Comparison of ENCODE assay signal across 1 cellular context in the genomic region with DNA sequence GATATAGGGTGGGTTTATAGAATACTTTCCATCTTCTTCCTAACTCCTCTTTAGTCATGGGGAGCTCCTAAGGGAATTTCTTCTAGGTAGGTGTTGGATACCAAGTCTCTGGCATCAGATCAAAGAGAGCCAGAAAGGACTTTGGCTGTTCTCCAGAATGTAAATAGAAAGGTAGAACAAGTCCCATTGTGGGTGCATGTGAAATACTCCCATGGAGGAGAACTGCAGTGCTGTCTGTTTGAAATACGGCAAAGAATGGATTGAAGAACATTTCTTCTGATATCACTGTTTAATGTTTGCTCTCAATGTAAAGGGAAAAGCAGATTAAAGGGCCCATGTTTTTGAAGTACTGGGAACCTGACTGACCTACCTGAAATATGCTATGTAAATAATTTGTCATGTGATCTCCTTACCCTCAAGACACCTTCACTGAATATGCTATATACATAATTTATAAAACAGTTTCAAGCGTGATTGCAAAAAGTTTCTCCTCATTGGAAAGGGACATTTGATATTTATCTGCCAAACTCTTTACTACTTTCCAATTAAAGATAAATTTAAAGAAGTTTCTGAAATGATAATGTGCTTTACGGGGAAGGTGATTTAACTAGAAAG.
TF ChIP-seq lines count a peak whose summit lies in the region.

No MANE protein-coding gene starts in this region.

TF ChIP-seq in HepG2, 621 proteins besides CTCF, POLR2A, EP300 and RAD21 (continued from another document and continues in another):
- TF ChIP-seq TFE3 (CRISPR knock-in tag; IDR thresholded peaks at IDR 0.05) (no peak; the same call in none of the 2 replicates), ZNF557 (CRISPR knock-in tag; IDR thresholded peaks at IDR 0.05) (no peak), ZNF674 (CRISPR knock-in tag; IDR thresholded peaks at IDR 0.05; ENCODE audit: low read depth) (no peak), ASH2L (IDR thresholded peaks at IDR 0.05; ENCODE audit: insufficient read length, low read depth, low read length) (peak; percentile 77), HOXA9 (CRISPR knock-in tag; IDR thresholded peaks at IDR 0.05; ENCODE audit: borderline replicate concordance) (no peak), MZF1 (CRISPR knock-in tag; IDR thresholded peaks at IDR 0.05; ENCODE audit: borderline replicate concordance) (no peak), HIC2 (CRISPR knock-in tag; IDR thresholded peaks at IDR 0.05; ENCODE audit: low read depth) (no peak), DMTF1 (CRISPR knock-in tag; IDR thresholded peaks at IDR 0.05) (no peak), TOE1 (CRISPR knock-in tag; IDR thresholded peaks at IDR 0.05) (no peak), HDAC2 (CRISPR knock-in tag; IDR thresholded peaks at IDR 0.05) (peak; percentile 87), TERF1 (CRISPR knock-in tag; IDR thresholded peaks at IDR 0.05) (no peak), CREM (IDR thresholded peaks at IDR 0.05) (peak; percentile 85), CREM (CRISPR knock-in tag; IDR thresholded peaks at IDR 0.05) (no peak), TBX3 (IDR thresholded peaks at IDR 0.05; ENCODE audit: borderline replicate concordance) (peak; percentile 78; the same call in 1 of the 2 replicates), FOXP4 (CRISPR knock-in tag; IDR thresholded peaks at IDR 0.05) (peak; percentile 73), ZXDC (CRISPR knock-in tag; IDR thresholded peaks at IDR 0.05) (no peak), SP1 (IDR thresholded peaks at IDR 0.05) (no peak), SP1 (CRISPR knock-in tag; IDR thresholded peaks at IDR 0.05) (no peak)
- TF ChIP-seq, protein P1, sequence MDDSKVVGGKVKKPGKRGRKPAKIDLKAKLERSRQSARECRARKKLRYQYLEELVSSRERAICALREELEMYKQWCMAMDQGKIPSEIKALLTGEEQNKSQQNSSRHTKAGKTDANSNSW (CRISPR knock-in tag; IDR thresholded peaks at IDR 0.05; ENCODE audit: borderline replicate concordance) = no peak
- TF ChIP-seq, protein P2, sequence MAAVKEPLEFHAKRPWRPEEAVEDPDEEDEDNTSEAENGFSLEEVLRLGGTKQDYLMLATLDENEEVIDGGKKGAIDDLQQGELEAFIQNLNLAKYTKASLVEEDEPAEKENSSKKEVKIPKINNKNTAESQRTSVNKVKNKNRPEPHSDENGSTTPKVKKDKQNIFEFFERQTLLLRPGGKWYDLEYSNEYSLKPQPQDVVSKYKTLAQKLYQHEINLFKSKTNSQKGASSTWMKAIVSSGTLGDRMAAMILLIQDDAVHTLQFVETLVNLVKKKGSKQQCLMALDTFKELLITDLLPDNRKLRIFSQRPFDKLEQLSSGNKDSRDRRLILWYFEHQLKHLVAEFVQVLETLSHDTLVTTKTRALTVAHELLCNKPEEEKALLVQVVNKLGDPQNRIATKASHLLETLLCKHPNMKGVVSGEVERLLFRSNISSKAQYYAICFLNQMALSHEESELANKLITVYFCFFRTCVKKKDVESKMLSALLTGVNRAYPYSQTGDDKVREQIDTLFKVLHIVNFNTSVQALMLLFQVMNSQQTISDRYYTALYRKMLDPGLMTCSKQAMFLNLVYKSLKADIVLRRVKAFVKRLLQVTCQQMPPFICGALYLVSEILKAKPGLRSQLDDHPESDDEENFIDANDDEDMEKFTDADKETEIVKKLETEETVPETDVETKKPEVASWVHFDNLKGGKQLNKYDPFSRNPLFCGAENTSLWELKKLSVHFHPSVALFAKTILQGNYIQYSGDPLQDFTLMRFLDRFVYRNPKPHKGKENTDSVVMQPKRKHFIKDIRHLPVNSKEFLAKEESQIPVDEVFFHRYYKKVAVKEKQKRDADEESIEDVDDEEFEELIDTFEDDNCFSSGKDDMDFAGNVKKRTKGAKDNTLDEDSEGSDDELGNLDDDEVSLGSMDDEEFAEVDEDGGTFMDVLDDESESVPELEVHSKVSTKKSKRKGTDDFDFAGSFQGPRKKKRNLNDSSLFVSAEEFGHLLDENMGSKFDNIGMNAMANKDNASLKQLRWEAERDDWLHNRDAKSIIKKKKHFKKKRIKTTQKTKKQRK (IDR thresholded peaks at IDR 0.05; ENCODE audit: low read length) = no peak
- TF ChIP-seq, protein P3, sequence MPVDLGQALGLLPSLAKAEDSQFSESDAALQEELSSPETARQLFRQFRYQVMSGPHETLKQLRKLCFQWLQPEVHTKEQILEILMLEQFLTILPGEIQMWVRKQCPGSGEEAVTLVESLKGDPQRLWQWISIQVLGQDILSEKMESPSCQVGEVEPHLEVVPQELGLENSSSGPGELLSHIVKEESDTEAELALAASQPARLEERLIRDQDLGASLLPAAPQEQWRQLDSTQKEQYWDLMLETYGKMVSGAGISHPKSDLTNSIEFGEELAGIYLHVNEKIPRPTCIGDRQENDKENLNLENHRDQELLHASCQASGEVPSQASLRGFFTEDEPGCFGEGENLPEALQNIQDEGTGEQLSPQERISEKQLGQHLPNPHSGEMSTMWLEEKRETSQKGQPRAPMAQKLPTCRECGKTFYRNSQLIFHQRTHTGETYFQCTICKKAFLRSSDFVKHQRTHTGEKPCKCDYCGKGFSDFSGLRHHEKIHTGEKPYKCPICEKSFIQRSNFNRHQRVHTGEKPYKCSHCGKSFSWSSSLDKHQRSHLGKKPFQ (CRISPR knock-in tag; IDR thresholded peaks at IDR 0.05; ENCODE audit: insufficient replicate concordance) = no peak
- TF ChIP-seq, protein P4, sequence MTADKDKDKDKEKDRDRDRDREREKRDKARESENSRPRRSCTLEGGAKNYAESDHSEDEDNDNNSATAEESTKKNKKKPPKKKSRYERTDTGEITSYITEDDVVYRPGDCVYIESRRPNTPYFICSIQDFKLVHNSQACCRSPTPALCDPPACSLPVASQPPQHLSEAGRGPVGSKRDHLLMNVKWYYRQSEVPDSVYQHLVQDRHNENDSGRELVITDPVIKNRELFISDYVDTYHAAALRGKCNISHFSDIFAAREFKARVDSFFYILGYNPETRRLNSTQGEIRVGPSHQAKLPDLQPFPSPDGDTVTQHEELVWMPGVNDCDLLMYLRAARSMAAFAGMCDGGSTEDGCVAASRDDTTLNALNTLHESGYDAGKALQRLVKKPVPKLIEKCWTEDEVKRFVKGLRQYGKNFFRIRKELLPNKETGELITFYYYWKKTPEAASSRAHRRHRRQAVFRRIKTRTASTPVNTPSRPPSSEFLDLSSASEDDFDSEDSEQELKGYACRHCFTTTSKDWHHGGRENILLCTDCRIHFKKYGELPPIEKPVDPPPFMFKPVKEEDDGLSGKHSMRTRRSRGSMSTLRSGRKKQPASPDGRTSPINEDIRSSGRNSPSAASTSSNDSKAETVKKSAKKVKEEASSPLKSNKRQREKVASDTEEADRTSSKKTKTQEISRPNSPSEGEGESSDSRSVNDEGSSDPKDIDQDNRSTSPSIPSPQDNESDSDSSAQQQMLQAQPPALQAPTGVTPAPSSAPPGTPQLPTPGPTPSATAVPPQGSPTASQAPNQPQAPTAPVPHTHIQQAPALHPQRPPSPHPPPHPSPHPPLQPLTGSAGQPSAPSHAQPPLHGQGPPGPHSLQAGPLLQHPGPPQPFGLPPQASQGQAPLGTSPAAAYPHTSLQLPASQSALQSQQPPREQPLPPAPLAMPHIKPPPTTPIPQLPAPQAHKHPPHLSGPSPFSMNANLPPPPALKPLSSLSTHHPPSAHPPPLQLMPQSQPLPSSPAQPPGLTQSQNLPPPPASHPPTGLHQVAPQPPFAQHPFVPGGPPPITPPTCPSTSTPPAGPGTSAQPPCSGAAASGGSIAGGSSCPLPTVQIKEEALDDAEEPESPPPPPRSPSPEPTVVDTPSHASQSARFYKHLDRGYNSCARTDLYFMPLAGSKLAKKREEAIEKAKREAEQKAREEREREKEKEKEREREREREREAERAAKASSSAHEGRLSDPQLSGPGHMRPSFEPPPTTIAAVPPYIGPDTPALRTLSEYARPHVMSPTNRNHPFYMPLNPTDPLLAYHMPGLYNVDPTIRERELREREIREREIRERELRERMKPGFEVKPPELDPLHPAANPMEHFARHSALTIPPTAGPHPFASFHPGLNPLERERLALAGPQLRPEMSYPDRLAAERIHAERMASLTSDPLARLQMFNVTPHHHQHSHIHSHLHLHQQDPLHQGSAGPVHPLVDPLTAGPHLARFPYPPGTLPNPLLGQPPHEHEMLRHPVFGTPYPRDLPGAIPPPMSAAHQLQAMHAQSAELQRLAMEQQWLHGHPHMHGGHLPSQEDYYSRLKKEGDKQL (CRISPR knock-in tag; IDR thresholded peaks at IDR 0.05; ENCODE audit: low read depth) = peak; percentile 33; the same call in 1 of the 2 replicates
